ENCODE assay signal across 8 cellular contexts in genomic region chr19:35509018-35509652, GRCh38. TPM values are rescaled to one million over a fixed set of nuclear protein-coding genes. Genes with fewer than 3 reads are reported as not detected.
DNase-seq lines count a peak whose midpoint lies in the region; ATAC-seq and TF ChIP-seq lines count a peak whose summit lies in the region.

No MANE protein-coding gene starts in this region.

- no peaks in the 10 kb centered on the region for H3K36me3 Mint-ChIP-seq in nephron (ENCODE audit: low read depth)

- H3K4me3 Mint-ChIP-seq in nephron: peak overlapping the region; percentile 86 to 91 (median 89)

- no peak for TF ChIP-seq CTCF in GM12875 (IDR thresholded peaks at IDR 0.05; ENCODE audit: borderline replicate concordance, insufficient read depth, low read depth, low read length)
- TF ChIP-seq CTCF in nephron (IDR thresholded peaks at IDR 0.05; ENCODE audit: unreplicated experiment in 3 of 3): no peak
- TF ChIP-seq CTCF in lower leg skin (IDR thresholded peaks at IDR 0.05): no peak

- DNase-seq in OCI-M2 (lab: John Stamatoyannopoulos, UW; ENCODE audit: unreplicated experiment): peak; percentile 37
- DNase-seq in cerebellar cortex (ENCODE audit: low spot score): peak; percentile 16
- DNase-seq in lower leg skin (ENCODE audit: low spot score in 2 of 2): no peak
- no peak for DNase-seq in dermis blood vessel endothelial cell

- TF ChIP-seq POLR2A in lower leg skin (IDR thresholded peaks at IDR 0.05): no peak

- no peaks in the 10 kb centered on the region for H3K9me3 Mint-ChIP-seq in nephron

- WGBS in lower leg skin, 2 donors: 15 to 19% methylated on average over 12 of the region's 12 CpGs

- no peak for ATAC-seq in GM19467 (IDR thresholded peaks at IDR 0.05; ENCODE audit: unreplicated experiment)
- ATAC-seq in GM19463 (IDR thresholded peaks at IDR 0.05; ENCODE audit: unreplicated experiment): no peak

- H3K27ac Mint-ChIP-seq in nephron: peak overlapping the region; percentile 83 to 92 (median 91)

- peaks cover 5% of the 10 kb centered on the region for H3K4me1 Mint-ChIP-seq in nephron

- peaks cover 78% of the 10 kb centered on the region for H3K27me3 Mint-ChIP-seq in nephron (ENCODE audit: low read depth)

- H3K4me3 ChIP-seq in GM12875 (ENCODE audit: low read depth, low read length) (peak overlapping the region; percentile 46), lower leg skin (ENCODE audit: low read depth, poor library complexity, severe bottlenecking) (no peak overlapping the region)

- intact Hi-C loops in lower leg skin (cut with DNase I; ENCODE audit: low total_unique reads): no loop called here

RNA-seq across cellular contexts. Expression of gene DMKN, which starts 4.3 kb away (rescaled TPM):
- total RNA-seq in lower leg skin (1,000 to 10,000 TPM; 5,221 to 8,616 (median 5,967) TPM), dermis blood vessel endothelial cell (0.34 TPM in 1 of 2 replicates, not detected in the other)

RNA-seq across cellular contexts. Expression of gene KRTDAP, which starts 18.9 kb away (rescaled TPM):
- total RNA-seq in lower leg skin (over 10,000 TPM; 10,097 to 21,423 (median 15,501) TPM), dermis blood vessel endothelial cell (not detected in 2 replicates)

RNA-seq across cellular contexts. Expression of gene SBSN, which starts 19.0 kb away (rescaled TPM):
- total RNA-seq in lower leg skin (1,000 to 10,000 TPM; 1,839 to 3,070 (median 2,379) TPM), dermis blood vessel endothelial cell (0.09 TPM in 1 of 2 replicates, not detected in the other)

RNA-seq across cellular contexts. Expression of gene GAPDHS, which starts 24.1 kb away (rescaled TPM):
- total RNA-seq in lower leg skin (1 to 10 TPM; 6.0 to 7.3 (median 6.2) TPM), dermis blood vessel endothelial cell (not detected in 2 replicates)

RNA-seq across cellular contexts. Expression of gene TMEM147, which starts 36.3 kb away (rescaled TPM):
- total RNA-seq in lower leg skin (100 to 1,000 TPM; 102 to 158 (median 130) TPM), dermis blood vessel endothelial cell (57.4 and 68.8 TPM in 2 replicates)

Comparison
In these comparisons a context has a peak if more than half of its experiments do, and no peak if none do; other contexts are left out.
1. DNase-seq: peak in OCI-M2 (single experiment) and cerebellar cortex (single experiment); none in lower leg skin (0 of 2) and dermis blood vessel endothelial cell (single experiment).
2. RNA of gene DMKN, which starts 4.3 kb away (total RNA-seq): 5,221 to 8,616 TPM in lower leg skin; 0.34 TPM in dermis blood vessel endothelial cell; every median in the first group is over 1,000 times any median in the second.
3. RNA of gene KRTDAP, which starts 18.9 kb away (total RNA-seq): 10,097 to 21,423 TPM in lower leg skin; not detected in dermis blood vessel endothelial cell; every median in the first group is over 1,000 times any median in the second.
4. RNA of gene SBSN, which starts 19.0 kb away (total RNA-seq): 1,839 to 3,070 TPM in lower leg skin; 0.09 TPM in dermis blood vessel endothelial cell; every median in the first group is over 1,000 times any median in the second.